In the genomic region with DNA sequence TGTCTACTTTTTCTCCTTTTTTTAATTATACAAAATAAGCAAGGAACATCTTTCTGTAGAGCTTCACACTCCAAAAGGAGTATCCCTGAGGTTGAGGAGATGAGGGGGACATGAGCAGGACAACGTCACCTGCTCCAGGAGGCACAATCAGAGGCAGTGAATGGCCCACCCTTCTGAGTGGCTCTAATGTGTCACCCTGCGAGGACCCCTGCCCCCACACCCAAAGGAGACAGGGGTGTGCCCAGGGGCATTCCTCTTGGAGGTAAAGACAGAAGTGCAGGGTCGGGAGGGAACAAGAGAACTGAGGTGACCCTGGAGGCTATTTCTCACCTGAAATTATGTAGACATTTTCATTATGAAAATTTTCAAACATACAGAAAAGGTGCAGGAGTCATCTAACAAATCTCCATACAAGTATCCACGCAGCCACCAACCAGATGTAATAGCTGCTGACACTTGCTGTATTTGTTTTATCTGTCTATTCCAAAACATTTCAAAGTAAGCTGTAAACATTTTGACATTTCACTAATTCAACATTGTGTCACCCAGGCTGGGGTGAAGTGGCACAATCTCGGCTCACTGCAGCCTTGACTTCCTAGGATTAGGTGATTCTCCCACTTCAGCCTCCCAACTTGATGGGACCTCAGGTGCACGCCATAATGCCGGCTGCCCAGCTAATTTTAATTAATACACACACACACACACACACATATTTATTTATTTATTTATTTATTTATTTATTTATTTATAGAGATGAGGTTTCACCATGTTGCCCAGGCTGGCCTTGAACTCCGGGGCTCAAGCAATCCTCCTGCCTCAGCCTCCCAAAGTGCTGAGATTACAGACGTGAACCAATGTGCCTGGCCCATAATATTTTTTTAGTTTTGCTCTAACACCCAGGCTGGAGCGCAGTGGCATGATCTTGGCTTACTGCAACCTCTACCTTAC, we compare ENCODE assay signal across 31 cellular contexts.
"Had no signal": no experiment of that assay in that cellular context is flagged by ENCODE, and none has a peak within 500 bp of the region (broad histone marks: within the 10 kb centered on the region; RNA-seq: fewer than 3 reads in every experiment).

No MANE protein-coding gene starts in this region.

- H3K27ac Mint-ChIP-seq: activated B cell treated with CpG ODN at 0.5 μM for 24 hours; activated naive CD4-positive, alpha-beta T cell treated with anti-CD3 and anti-CD28 coated beads for 36 hours; activated naive CD4-positive, alpha-beta T cell treated with anti-CD3 and anti-CD28 coated beads, Interleukin-2, amount 50 U/mL, for 24 hours; activated naive CD8-positive, alpha-beta T cell treated with anti-CD3 and anti-CD28 coated beads for 36 hours; activated naive CD8-positive, alpha-beta T cell treated with anti-CD3 and anti-CD28 coated beads, Interleukin-2, amount 50 U/mL, for 24 hours; activated T-helper 1 cell treated with anti-CD3 and anti-CD28 coated beads, Interleukin-12 subunit alpha, Interleukin-12 subunit beta, Interleukin-2, Interleukin-4 antibody, amounts not matched to agents 30 ng/mL and 10 ng/mL and 1 ng/mL, durations not matched to agents 14 hours and 24 hours and 36 hours; activated T-helper 2 cell treated with anti-CD3 and anti-CD28 coated beads, Interferon-gamma antibody, Interleukin-2, Interleukin-4, amounts not matched to agents 10 μg/mL and 5 μg/mL and 100 μg/mL, durations not matched to agents 14 hours and 24 hours and 36 hours; T-helper 17 cell; T-helper 2 cell treated with Interferon-gamma antibody and Interleukin-4, amounts not matched to agents 5 μg/mL and 100 μg/mL, for 36 hours had no signal

- H3K4me1 Mint-ChIP-seq: activated naive CD8-positive, alpha-beta T cell treated with anti-CD3 and anti-CD28 coated beads for 36 hours; T-helper 17 cell had no signal

- DNase-seq: activated B cell treated with CpG ODN at 0.5 μM for 24 hours; activated CD4-positive, alpha-beta T cell treated with anti-CD3 and anti-CD28 coated beads for 48 hours; activated CD4-positive, alpha-beta T cell treated with anti-CD3 and anti-CD28 coated beads, Interleukin-2, amount 50 U/mL, for 1 hour; activated CD4-positive, alpha-beta T cell treated with anti-CD3 and anti-CD28 coated beads, Interleukin-2, amount 50 U/mL, for 48 hours; activated effector memory CD4-positive, alpha-beta T cell treated with anti-CD3 and anti-CD28 coated beads, Interleukin-2, amount 50 U/mL, for 16 hours; activated naive CD4-positive, alpha-beta T cell treated with anti-CD3 and anti-CD28 coated beads for 36 hours; activated naive CD8-positive, alpha-beta T cell treated with anti-CD3 and anti-CD28 coated beads for 36 hours; activated naive CD8-positive, alpha-beta T cell treated with anti-CD3 and anti-CD28 coated beads, Interleukin-2, amount 50 U/mL, for 24 hours; activated T-cell treated with anti-CD3 and anti-CD28 coated beads, Interleukin-2, amount 50 U/mL, for 1 hour; activated T-cell treated with anti-CD3 and anti-CD28 coated beads, Interleukin-2, amount 50 U/mL, for 48 hours; adrenal gland; amygdala; aorta; body of pancreas; caudate nucleus; cortex of kidney; dermis blood vessel endothelial cell; effector CD4-positive, alpha-beta T cell; effector memory CD8-positive, alpha-beta T cell; esophagus squamous epithelium; foreskin fibroblast; glutamatergic neuron; T-helper 1 cell; T-helper 17 cell; T1000; WERI-Rb-1 had no signal

- ATAC-seq: activated CD4-positive, CD25-positive, alpha-beta regulatory T cell treated with anti-CD3 and anti-CD28 coated beads, Interleukin-2, amount 50 U/mL, for 24 hours; activated naive CD8-positive, alpha-beta T cell treated with anti-CD3 and anti-CD28 coated beads, Interleukin-2, amount 50 U/mL, for 24 hours; body of pancreas; effector memory CD8-positive, alpha-beta T cell; T-helper 17 cell had no signal

- H3K4me3 Mint-ChIP-seq: activated B cell treated with CpG ODN at 0.5 μM for 24 hours; activated naive CD4-positive, alpha-beta T cell treated with anti-CD3 and anti-CD28 coated beads for 36 hours; activated naive CD4-positive, alpha-beta T cell treated with anti-CD3 and anti-CD28 coated beads, Interleukin-2, amount 50 U/mL, for 24 hours; activated naive CD8-positive, alpha-beta T cell treated with anti-CD3 and anti-CD28 coated beads for 36 hours; activated naive CD8-positive, alpha-beta T cell treated with anti-CD3 and anti-CD28 coated beads, Interleukin-2, amount 50 U/mL, for 24 hours; activated T-helper 1 cell treated with anti-CD3 and anti-CD28 coated beads, Interleukin-12 subunit alpha, Interleukin-12 subunit beta, Interleukin-2, Interleukin-4 antibody, amounts not matched to agents 30 ng/mL and 10 ng/mL and 1 ng/mL, durations not matched to agents 14 hours and 24 hours and 36 hours; T-helper 17 cell; T-helper 2 cell treated with Interferon-gamma antibody and Interleukin-4, amounts not matched to agents 5 μg/mL and 100 μg/mL, for 36 hours had no signal

- H3K36me3 Mint-ChIP-seq: activated naive CD4-positive, alpha-beta T cell treated with anti-CD3 and anti-CD28 coated beads, Interleukin-2, amount 50 U/mL, for 24 hours; activated naive CD8-positive, alpha-beta T cell treated with anti-CD3 and anti-CD28 coated beads for 36 hours had no signal

- H3K27me3 Mint-ChIP-seq: activated naive CD4-positive, alpha-beta T cell treated with anti-CD3 and anti-CD28 coated beads, Interleukin-2, amount 50 U/mL, for 24 hours; activated naive CD8-positive, alpha-beta T cell treated with anti-CD3 and anti-CD28 coated beads for 36 hours; activated naive CD8-positive, alpha-beta T cell treated with anti-CD3 and anti-CD28 coated beads, Interleukin-2, amount 50 U/mL, for 24 hours; effector memory CD8-positive, alpha-beta T cell had no signal

- H3K9me3 Mint-ChIP-seq: activated B cell treated with CpG ODN at 0.5 μM for 24 hours; activated naive CD4-positive, alpha-beta T cell treated with anti-CD3 and anti-CD28 coated beads for 36 hours; activated naive CD4-positive, alpha-beta T cell treated with anti-CD3 and anti-CD28 coated beads, Interleukin-2, amount 50 U/mL, for 24 hours; activated naive CD8-positive, alpha-beta T cell treated with anti-CD3 and anti-CD28 coated beads for 36 hours; activated naive CD8-positive, alpha-beta T cell treated with anti-CD3 and anti-CD28 coated beads, Interleukin-2, amount 50 U/mL, for 24 hours; activated T-helper 1 cell treated with anti-CD3 and anti-CD28 coated beads, Interleukin-12 subunit alpha, Interleukin-12 subunit beta, Interleukin-2, Interleukin-4 antibody, amounts not matched to agents 30 ng/mL and 10 ng/mL and 1 ng/mL, durations not matched to agents 14 hours and 24 hours and 36 hours; activated T-helper 2 cell treated with anti-CD3 and anti-CD28 coated beads, Interferon-gamma antibody, Interleukin-2, Interleukin-4, amounts not matched to agents 10 μg/mL and 5 μg/mL and 100 μg/mL, durations not matched to agents 14 hours and 24 hours and 36 hours; effector memory CD8-positive, alpha-beta T cell; T-helper 2 cell treated with Interferon-gamma antibody and Interleukin-4, amounts not matched to agents 5 μg/mL and 100 μg/mL, for 36 hours had no signal
